Comparison of ENCODE assay signal across 21 cellular contexts in genomic region chr19:33171916-33172359, GRCh38. TPM values are rescaled to one million over a fixed set of nuclear protein-coding genes. Genes with fewer than 3 reads are reported as not detected.
DNase-seq lines count a peak whose midpoint lies in the region; ATAC-seq, FAIRE-seq and TF ChIP-seq lines count a peak whose summit lies in the region.
"Had no signal": no experiment of that assay in that cellular context is flagged by ENCODE, and none has a peak within 500 bp of the region (broad histone marks: within the 10 kb centered on the region; RNA-seq: fewer than 3 reads in every experiment).

No MANE protein-coding gene starts in this region.

- H3K27me3 Mint-ChIP-seq in astrocyte (ENCODE audit: low read depth, unreplicated experiment), result no peaks in the 10 kb centered on the region
- H3K27me3 Mint-ChIP-seq in activated CD4-positive, alpha-beta memory T cell treated with anti-CD3 and anti-CD28 coated beads for 36 hours, result peaks cover 2% of the 10 kb centered on the region

- H2AFZ ChIP-seq in astrocyte (ENCODE audit: low read depth, low read length), result no peak overlapping the region

- H3K4me1 ChIP-seq in astrocyte (ENCODE audit: insufficient read depth, low read length), result peaks cover 16% of the 10 kb centered on the region

- H3K36me3 ChIP-seq in astrocyte (ENCODE audit: insufficient read depth, low read length), result no peaks in the 10 kb centered on the region
- H3K36me3 ChIP-seq: uterus had no signal

- H3K27me3 ChIP-seq in astrocyte (ENCODE audit: insufficient read depth, low read length), result no peaks in the 10 kb centered on the region
- H3K27me3 ChIP-seq: uterus had no signal

- peak overlapping the region; percentile 50; the same call in 1 of the 2 replicates for H3K27ac ChIP-seq in C4-2B
- H3K27ac ChIP-seq in astrocyte (ENCODE audit: low read depth, low read length), result no peak overlapping the region
- H3K27ac ChIP-seq: uterus had no signal

- H3K9me3 Mint-ChIP-seq in astrocyte (ENCODE audit: unreplicated experiment), result peaks cover 8% of the 10 kb centered on the region
- peaks cover 12% of the 10 kb centered on the region for H3K9me3 Mint-ChIP-seq in activated CD4-positive, alpha-beta memory T cell treated with anti-CD3 and anti-CD28 coated beads for 36 hours

- H3K27ac Mint-ChIP-seq in astrocyte (ENCODE audit: unreplicated experiment), result no peak overlapping the region
- H3K27ac Mint-ChIP-seq in activated CD4-positive, alpha-beta memory T cell treated with anti-CD3 and anti-CD28 coated beads for 36 hours, result no peak overlapping the region

- TF ChIP-seq CTCF in C4-2B (conservative IDR thresholded peaks at IDR 0.05) (no peak), astrocyte (IDR thresholded peaks at IDR 0.05; ENCODE audit: insufficient read depth, low read depth, low read length) (no peak)

- POLR2A ChIA-PET in activated CD4-positive, alpha-beta memory T cell treated with anti-CD3 and anti-CD28 coated beads for 36 hours (lab: Charles Lee), result no interaction called here

- H4K20me1 ChIP-seq in astrocyte (ENCODE audit: insufficient read depth, low read length), result peaks cover 13% of the 10 kb centered on the region

- ATAC-seq in left colon (peak; percentile 10), HG02884 (IDR thresholded peaks at IDR 0.05; ENCODE audit: unreplicated experiment) (no peak), GM21423 (IDR thresholded peaks at IDR 0.05; ENCODE audit: unreplicated experiment) (no peak)
- ATAC-seq: T-cell, WTC11 had no signal

- peaks cover 5% of the 10 kb centered on the region for H3K4me1 Mint-ChIP-seq in astrocyte (ENCODE audit: low read depth, unreplicated experiment)
- peaks cover 22% of the 10 kb centered on the region for H3K4me1 Mint-ChIP-seq in activated CD4-positive, alpha-beta memory T cell treated with anti-CD3 and anti-CD28 coated beads for 36 hours (ENCODE audit: low read depth)

- peaks cover 9% of the 10 kb centered on the region for H3K36me3 Mint-ChIP-seq in astrocyte (ENCODE audit: low read depth, unreplicated experiment)
- peaks cover 10% of the 10 kb centered on the region for H3K36me3 Mint-ChIP-seq in activated CD4-positive, alpha-beta memory T cell treated with anti-CD3 and anti-CD28 coated beads for 36 hours

- DNase-seq in HT1080 (ENCODE audit: low read depth) (peak; percentile 70), astrocyte (ENCODE audit: low read depth) (peak; percentile 47), left colon (no peak), HuH-7 (ENCODE audit: low spot score) (no peak)
- DNase-seq in activated CD4-positive, alpha-beta memory T cell treated with anti-CD3 and anti-CD28 coated beads for 36 hours, result no peak
- DNase-seq: DMS79 treated with DMSO at 0.1 percent for 48 hours, KG1, naive B cell, NCI-H1105 treated with DMSO at 0.1 percent for 48 hours, NCI-H774, T-cell, uterus had no signal

- peaks cover 15% of the 10 kb centered on the region for H3K79me2 ChIP-seq in astrocyte (ENCODE audit: insufficient read depth, low read length)

- no peaks in the 10 kb centered on the region for H3K9me3 ChIP-seq in astrocyte (ENCODE audit: insufficient read depth, low read depth, low read length)
- H3K9me3 ChIP-seq: uterus had no signal

- H3K4me3 ChIP-seq in astrocyte (ENCODE audit: insufficient read depth, low read depth, low read length), result no peak overlapping the region
- H3K4me3 ChIP-seq: uterus had no signal

- H3K9ac ChIP-seq in astrocyte (ENCODE audit: low read length), result no peak overlapping the region

- no peak overlapping the region for H3K4me3 Mint-ChIP-seq in astrocyte (ENCODE audit: unreplicated experiment)
- H3K4me3 Mint-ChIP-seq in activated CD4-positive, alpha-beta memory T cell treated with anti-CD3 and anti-CD28 coated beads for 36 hours, result no peak overlapping the region
- H3K4me3 Mint-ChIP-seq: WTC11 had no signal

- H3K4me2 ChIP-seq in astrocyte (ENCODE audit: low read length), result peak overlapping the region; percentile 47

- intact Hi-C loops in left colon (cut with DNase I, micrococcal nuclease), result loop anchor here in 1 of 2 donors (10.0 kb wide), 1 partner anchor 133 kb away; the partner anchor contains the start of gene CEBPA
- intact Hi-C loops in activated CD4-positive, alpha-beta memory T cell treated with anti-CD3 and anti-CD28 coated beads for 36 hours (cut with micrococcal nuclease), result no loop called here

- peak; percentile 37 for FAIRE-seq in astrocyte (lab: Jason Lieb, UNC)
- FAIRE-seq: H1, RCC 7860 had no signal

- CTCF ChIA-PET in activated CD4-positive, alpha-beta memory T cell treated with anti-CD3 and anti-CD28 coated beads for 36 hours (lab: Charles Lee), result interaction anchor here (0.6 to 2.5 kb wide), 3 partner anchors 12 to 46 kb away, joined by 3 to 8 read pairs (median 6); no protein-coding TSS in a partner anchor

RNA-seq across cellular contexts. Expression of gene LRP3, which starts 22.2 kb away (rescaled TPM):
- 20.1 and 25.4 TPM in 2 replicates for total RNA-seq in HT1080 (2014; rRNA removed; shearing (Covaris generic))
- polyA plus RNA-seq in HT1080 (2015; cell fraction: cytosol; rRNA removed), result 3.7 and 5.1 TPM in 2 replicates
- polyA plus RNA-seq in HT1080 (2015; cell fraction: nucleus; rRNA removed), result 1.5 and 2.4 TPM in 2 replicates
- 9.3 and 13.3 TPM in 2 replicates for total RNA-seq in astrocyte
- 10 to 100 TPM in 1 of 2 donors, 1 to 10 TPM in 1; 7.2 to 12.4 TPM for total RNA-seq in left colon
- total RNA-seq in activated CD4-positive, alpha-beta memory T cell treated with anti-CD3 and anti-CD28 coated beads for 36 hours, result under 1 TPM; 0.19 to 0.22 TPM

RNA-seq across cellular contexts. Expression of gene WDR88, which starts 40.0 kb away (rescaled TPM):
- total RNA-seq in HT1080 (2014; rRNA removed; shearing (Covaris generic)), result not detected in 2 replicates
- polyA plus RNA-seq in HT1080 (2015; cell fraction: cytosol; rRNA removed), result not detected in 2 replicates
- not detected in 2 replicates for polyA plus RNA-seq in HT1080 (2015; cell fraction: nucleus; rRNA removed)
- total RNA-seq in astrocyte (not detected in 2 replicates), left colon (not detected)
- not detected for total RNA-seq in activated CD4-positive, alpha-beta memory T cell treated with anti-CD3 and anti-CD28 coated beads for 36 hours
- total RNA-seq: activated CD8-positive, alpha-beta memory T cell treated with anti-CD3 and anti-CD28 coated beads for 36 hours; H1; uterus had no signal
- polyA plus RNA-seq: BJ, H1 had no signal

RNA-seq across cellular contexts. Expression of gene SLC7A10, which starts 53.7 kb away (rescaled TPM):
- total RNA-seq in HT1080 (2014; rRNA removed; shearing (Covaris generic)), result not detected in 2 replicates
- polyA plus RNA-seq in HT1080 (2015; cell fraction: cytosol; rRNA removed), result 0.14 TPM in 1 of 2 replicates, not detected in the other
- polyA plus RNA-seq in HT1080 (2015; cell fraction: nucleus; rRNA removed), result not detected in 2 replicates
- total RNA-seq in astrocyte, result 0.43 and 0.61 TPM in 2 replicates
- under 1 TPM in 1 of 2 donors, not detected in 1; 0.22 TPM for total RNA-seq in left colon
- not detected for total RNA-seq in activated CD4-positive, alpha-beta memory T cell treated with anti-CD3 and anti-CD28 coated beads for 36 hours
- total RNA-seq: activated CD8-positive, alpha-beta memory T cell treated with anti-CD3 and anti-CD28 coated beads for 36 hours; liver; T-cell; uterus had no signal
- polyA plus RNA-seq: BJ, liver had no signal

Comparison
In these comparisons a context has a peak if more than half of its experiments do, and no peak if none do; other contexts are left out.
1. DNase-seq: peak in HT1080 (single experiment) and astrocyte (single experiment); none in left colon (0 of 2), HuH-7 (single experiment) and activated CD4-positive, alpha-beta memory T cell treated with anti-CD3 and anti-CD28 coated beads for 36 hours (single experiment).